8 cellular contexts compared by ENCODE assay signal in the genomic region with DNA sequence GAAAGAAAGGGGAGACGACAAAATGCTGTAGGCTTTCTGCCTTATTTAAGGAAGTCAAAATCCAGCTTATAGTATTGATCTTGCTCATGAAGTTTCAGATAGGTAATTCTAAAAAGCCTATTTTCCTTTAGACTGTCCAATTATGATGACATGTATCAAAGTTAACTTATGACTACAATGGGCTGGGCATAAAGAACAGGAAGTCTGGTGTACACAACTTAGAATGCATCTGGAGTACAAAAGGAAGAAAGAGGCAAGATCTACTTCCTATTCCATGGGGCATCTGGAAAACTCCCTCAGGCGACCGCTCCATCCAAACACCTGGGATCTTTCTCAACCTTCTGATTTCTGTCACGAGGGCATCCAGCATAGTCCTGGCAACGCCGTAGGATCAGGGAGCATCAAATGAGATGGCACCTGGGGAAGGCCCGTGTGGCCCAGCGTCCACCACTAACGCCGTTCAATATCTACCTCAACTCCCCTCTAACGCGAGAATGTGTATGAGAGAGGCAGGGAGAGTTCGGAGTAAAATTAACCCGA. TPM values are rescaled to one million over a fixed set of nuclear protein-coding genes. Genes with fewer than 3 reads are reported as not detected.
A peak's percentile ranks its signal among the peaks of the same experiment; 100 is the strongest.
DNase-seq lines count a peak whose midpoint lies in the region; ATAC-seq, FAIRE-seq and TF ChIP-seq lines count a peak whose summit lies in the region.

No MANE protein-coding gene starts in this region.

- H3K36me3 Mint-ChIP-seq in CD4-positive, CD25-positive, alpha-beta regulatory T cell, result peaks cover 5% of the 10 kb centered on the region
- peaks cover 57% of the 10 kb centered on the region for H3K36me3 Mint-ChIP-seq in activated T-helper 17 cell treated with anti-CD3 and anti-CD28 coated beads, Interleukin-2, amount 50 U/mL, for 72 hours (ENCODE audit: low read depth)

- peaks cover 35% of the 10 kb centered on the region for H3K4me1 ChIP-seq in CD4-positive, CD25-positive, alpha-beta regulatory T cell (ENCODE audit: control insufficient read depth, insufficient read depth, low read length, poor library complexity, severe bottlenecking)
- peaks cover 48% of the 10 kb centered on the region for H3K4me1 ChIP-seq in HUES64 (ENCODE audit: insufficient read depth, low read length)
- peaks cover 2% of the 10 kb centered on the region; the same call in 1 of the 2 replicates for H3K4me1 ChIP-seq in iPS DF 6.9 (ENCODE audit: control insufficient read depth, insufficient read depth, low read length)
- peaks cover 7 to 44% (median 24%) of the 10 kb centered on the region in 4 donors for H3K4me1 ChIP-seq in stomach

- H3K9me3 Mint-ChIP-seq in CD4-positive, CD25-positive, alpha-beta regulatory T cell, result peaks cover 0 to 3% (median 0%) of the 10 kb centered on the region in 7 donors
- H3K9me3 Mint-ChIP-seq in activated T-helper 17 cell treated with anti-CD3 and anti-CD28 coated beads, Interleukin-2, amount 50 U/mL, for 72 hours, result no peaks in the 10 kb centered on the region

- peak overlapping the region; percentile 86 for H3K27ac ChIP-seq in CD4-positive, CD25-positive, alpha-beta regulatory T cell (ENCODE audit: insufficient read depth, low read length, poor library complexity, severe bottlenecking)
- H3K27ac ChIP-seq in HUES64 (ENCODE audit: low read depth, low read length) (no peak overlapping the region), iPS DF 6.9 (ENCODE audit: low read length) (no peak overlapping the region), stomach (peak overlapping the region; percentile 65 to 80 (median 78))

- intact Hi-C loops in stomach (cut with DNase I; ENCODE audit: low total_unique reads), result no loop called here

- peak in 1 of 3 donors; percentile 38 for DNase-seq in CD4-positive, CD25-positive, alpha-beta regulatory T cell
- DNase-seq in iPS DF 6.9 (ENCODE audit: low read depth, low spot score) (no peak), stomach (no peak), D721Med (ENCODE audit: insufficient read length, low spot score) (no peak), epidermal melanocyte (ENCODE audit: insufficient read length, low spot score) (no peak)

- H3K36me3 ChIP-seq in CD4-positive, CD25-positive, alpha-beta regulatory T cell (ENCODE audit: control insufficient read depth, insufficient read depth, low read length), result no peaks in the 10 kb centered on the region
- no peaks in the 10 kb centered on the region for H3K36me3 ChIP-seq in HUES64 (ENCODE audit: insufficient read depth, low read length)
- H3K36me3 ChIP-seq in iPS DF 6.9 (ENCODE audit: control insufficient read depth, insufficient read depth, low read length), result no peaks in the 10 kb centered on the region
- no peaks in the 10 kb centered on the region for H3K36me3 ChIP-seq in stomach

- TF ChIP-seq POLR2A in stomach (IDR thresholded peaks at IDR 0.05), result no peak

- H3K9me3 ChIP-seq in CD4-positive, CD25-positive, alpha-beta regulatory T cell (ENCODE audit: control insufficient read depth in 2 of 2, low read length in 2 of 2), result no peaks in the 10 kb centered on the region
- H3K9me3 ChIP-seq in HUES64 (ENCODE audit: insufficient read depth, low read depth, low read length) (no peaks in the 10 kb centered on the region), iPS DF 6.9 (ENCODE audit: control insufficient read depth, insufficient read depth, low read length) (no peaks in the 10 kb centered on the region), stomach (no peaks in the 10 kb centered on the region)

- H3K27ac Mint-ChIP-seq in CD4-positive, CD25-positive, alpha-beta regulatory T cell, result peak overlapping the region; percentile 90 to 94 (median 91)
- peak overlapping the region; percentile 91 for H3K27ac Mint-ChIP-seq in activated T-helper 17 cell treated with anti-CD3 and anti-CD28 coated beads, Interleukin-2, amount 50 U/mL, for 72 hours

- ATAC-seq in CD4-positive, CD25-positive, alpha-beta regulatory T cell (ENCODE audit: low read depth in 2 of 2), result no peak
- ATAC-seq in GM19397 (IDR thresholded peaks at IDR 0.05; ENCODE audit: unreplicated experiment), result peak; percentile 6
- peak; percentile 50 for ATAC-seq in activated T-helper 17 cell treated with anti-CD3 and anti-CD28 coated beads, Interleukin-2, amount 50 U/mL, for 72 hours (replicated peaks)

- H3K27me3 Mint-ChIP-seq in CD4-positive, CD25-positive, alpha-beta regulatory T cell, result no peaks in the 10 kb centered on the region
- no peaks in the 10 kb centered on the region for H3K27me3 Mint-ChIP-seq in activated T-helper 17 cell treated with anti-CD3 and anti-CD28 coated beads, Interleukin-2, amount 50 U/mL, for 72 hours

- peak overlapping the region; percentile 95 for H3K4me3 ChIP-seq in CD4-positive, CD25-positive, alpha-beta regulatory T cell (ENCODE audit: low read depth, low read length)
- H3K4me3 ChIP-seq in HUES64 (ENCODE audit: low read length), result peak overlapping the region; percentile 77
- peak overlapping the region; percentile 3; the same call in 1 of the 2 replicates for H3K4me3 ChIP-seq in iPS DF 6.9 (ENCODE audit: low read length)
- peak overlapping the region; percentile 56 to 72 (median 60) for H3K4me3 ChIP-seq in stomach

- H3K9ac ChIP-seq in HUES64 (ENCODE audit: low read depth, low read length), result peak overlapping the region; percentile 60; the same call in 1 of the 2 replicates

- 96% methylated on average over 14 of the region's 14 CpGs for WGBS in HUES64
- WGBS in iPS DF 6.9 (ENCODE audit: insufficient coverage, insufficient read length), result no CpG with 5 or more reads among the region's 14 CpGs
- 46 to 55% (median 48%) methylated on average over 12 to 14 of the region's 14 CpGs for WGBS in stomach, 5 donors

- H3K4me1 Mint-ChIP-seq in CD4-positive, CD25-positive, alpha-beta regulatory T cell, result peaks cover 23 to 59% (median 47%) of the 10 kb centered on the region in 4 donors
- H3K4me1 Mint-ChIP-seq in activated T-helper 17 cell treated with anti-CD3 and anti-CD28 coated beads, Interleukin-2, amount 50 U/mL, for 72 hours, result peaks cover 37% of the 10 kb centered on the region

- no peak for FAIRE-seq in D721Med (lab: Jason Lieb, UNC)

- no peak for TF ChIP-seq EP300 in stomach (IDR thresholded peaks at IDR 0.05)

- no peaks in the 10 kb centered on the region for H3K27me3 ChIP-seq in CD4-positive, CD25-positive, alpha-beta regulatory T cell (ENCODE audit: control insufficient read depth, insufficient read depth, low read length)
- peaks cover 11% of the 10 kb centered on the region; the same call in 1 of the 2 replicates for H3K27me3 ChIP-seq in HUES64 (ENCODE audit: insufficient read depth, low read length)
- H3K27me3 ChIP-seq in iPS DF 6.9 (ENCODE audit: control insufficient read depth, insufficient read depth, low read length), result no peaks in the 10 kb centered on the region
- H3K27me3 ChIP-seq in stomach, result peaks cover 0 to 4% (median 0%) of the 10 kb centered on the region in 3 donors

- peak overlapping the region; percentile 91 to 98 (median 94) for H3K4me3 Mint-ChIP-seq in CD4-positive, CD25-positive, alpha-beta regulatory T cell
- H3K4me3 Mint-ChIP-seq in activated T-helper 17 cell treated with anti-CD3 and anti-CD28 coated beads, Interleukin-2, amount 50 U/mL, for 72 hours, result peak overlapping the region; percentile 92

- TF ChIP-seq CTCF in stomach (IDR thresholded peaks at IDR 0.05), result no peak
- TF ChIP-seq CTCF in D721Med (IDR thresholded peaks at IDR 0.05; ENCODE audit: insufficient read depth, missing control alignments), result no peak

RNA-seq across cellular contexts. Expression of a gene that starts 0.5 kb away (rescaled TPM):
- 17.2 TPM for total RNA-seq in CD4-positive, CD25-positive, alpha-beta regulatory T cell
- polyA plus RNA-seq in CD4-positive, CD25-positive, alpha-beta regulatory T cell, result 10 to 100 TPM in 2 of 4 donors, 1 to 10 TPM in 2; 5.5 to 13.5 (median 9.8) TPM
- polyA plus RNA-seq in HUES64 (2013, experiment 1 of 2), result 6.3 TPM
- 4.3 TPM for polyA plus RNA-seq in HUES64 (2013, experiment 2 of 2)
- total RNA-seq in activated T-helper 17 cell treated with anti-CD3 and anti-CD28 coated beads, Interleukin-2, amount 50 U/mL, for 72 hours, result 10 to 100 TPM; 10.1 to 14.8 TPM
- total RNA-seq in stomach, result 1 to 10 TPM in 3 of 5 donors, not detected in 2; 2.0 to 4.5 (median 2.0) TPM
- 1 to 10 TPM; 3.1 to 4.3 (median 3.7) TPM for polyA plus RNA-seq in stomach

RNA-seq across cellular contexts. Expression of a gene that starts 31.5 kb away (rescaled TPM):
- not detected for total RNA-seq in CD4-positive, CD25-positive, alpha-beta regulatory T cell
- not detected for polyA plus RNA-seq in CD4-positive, CD25-positive, alpha-beta regulatory T cell
- not detected for polyA plus RNA-seq in HUES64 (2013, experiment 1 of 2)
- polyA plus RNA-seq in HUES64 (2013, experiment 2 of 2), result not detected
- not detected for total RNA-seq in activated T-helper 17 cell treated with anti-CD3 and anti-CD28 coated beads, Interleukin-2, amount 50 U/mL, for 72 hours
- not detected for total RNA-seq in stomach
- not detected for polyA plus RNA-seq in stomach

RNA-seq across cellular contexts. Expression of a gene that starts 33.2 kb away (rescaled TPM):
- 1.9 TPM for total RNA-seq in CD4-positive, CD25-positive, alpha-beta regulatory T cell
- 1 to 10 TPM in 3 of 4 donors, under 1 TPM in 1; 0.53 to 1.7 (median 1.3) TPM for polyA plus RNA-seq in CD4-positive, CD25-positive, alpha-beta regulatory T cell
- polyA plus RNA-seq in HUES64 (2013, experiment 1 of 2), result 4.5 TPM
- polyA plus RNA-seq in HUES64 (2013, experiment 2 of 2), result 4.6 TPM
- 1 to 10 TPM; 2.6 to 3.3 TPM for total RNA-seq in activated T-helper 17 cell treated with anti-CD3 and anti-CD28 coated beads, Interleukin-2, amount 50 U/mL, for 72 hours
- under 1 TPM in 3 of 5 donors, not detected in 2; 0.55 to 0.58 (median 0.58) TPM for total RNA-seq in stomach
- polyA plus RNA-seq in stomach, result 10 to 100 TPM in 1 of 3 donors, 1 to 10 TPM in 1, under 1 TPM in 1; 0.44 to 14.1 (median 1.1) TPM

Comparison
In these comparisons a context has a peak if more than half of its experiments do, and no peak if none do; other contexts are left out.
1. ATAC-seq: peak in GM19397 (single experiment) and activated T-helper 17 cell treated with anti-CD3 and anti-CD28 coated beads, Interleukin-2, amount 50 U/mL, for 72 hours (single experiment); none in CD4-positive, CD25-positive, alpha-beta regulatory T cell (0 of 2).
2. H3K27ac ChIP-seq: peak in CD4-positive, CD25-positive, alpha-beta regulatory T cell (single experiment) and stomach (5 of 5); none in HUES64 (single experiment) and iPS DF 6.9 (single experiment).
3. H3K4me3 ChIP-seq: peak in every context shown above with its lines; median percentile 95 in CD4-positive, CD25-positive, alpha-beta regulatory T cell; 77 in HUES64; 60 in stomach; 3 in iPS DF 6.9.